In genomic region chr11:3642071-3642951, GRCh38 we compare ENCODE assay signal across 8 cellular contexts. TPM values are rescaled to one million over a fixed set of nuclear protein-coding genes. Genes with fewer than 3 reads are reported as not detected.
DNase-seq lines count a peak whose midpoint lies in the region; ATAC-seq and TF ChIP-seq lines count a peak whose summit lies in the region.

No MANE protein-coding gene starts in this region.

- H3K4me3 Mint-ChIP-seq in Caco-2 (ENCODE audit: unreplicated experiment), result peak overlapping the region; percentile 82
- H3K4me3 Mint-ChIP-seq in T-cell, result peak overlapping the region; percentile 77 to 82 (median 80)
- H3K4me3 Mint-ChIP-seq in activated naive CD8-positive, alpha-beta T cell treated with anti-CD3 and anti-CD28 coated beads, Interleukin-2, amount 50 U/mL, for 24 hours, result peak overlapping the region; percentile 70
- peak overlapping the region; percentile 76 for H3K4me3 Mint-ChIP-seq in progenitor cell of endocrine pancreas (ENCODE audit: low read depth)

- peak in 2 of 4 donors; percentile 35 to 60 for TF ChIP-seq POLR2A in upper lobe of left lung (IDR thresholded peaks at IDR 0.05)

- H3K27me3 Mint-ChIP-seq in Caco-2 (ENCODE audit: insufficient read depth, unreplicated experiment), result no peaks in the 10 kb centered on the region
- H3K27me3 Mint-ChIP-seq in T-cell, result peaks cover 25 to 28% of the 10 kb centered on the region in 2 donors
- peaks cover 31% of the 10 kb centered on the region for H3K27me3 Mint-ChIP-seq in activated naive CD8-positive, alpha-beta T cell treated with anti-CD3 and anti-CD28 coated beads, Interleukin-2, amount 50 U/mL, for 24 hours
- peaks cover 11% of the 10 kb centered on the region for H3K27me3 Mint-ChIP-seq in progenitor cell of endocrine pancreas

- H3K27ac ChIP-seq in upper lobe of left lung, result peak overlapping the region in 3 of 4 donors; percentile 59 to 80 (median 65)

- CTCF ChIA-PET in Caco-2 (lab: Charles Lee) (interaction anchor here (1.2 kb wide), 1 partner anchor 166 kb away, joined by 3 read pairs; no protein-coding TSS in a partner anchor), T-cell (lab: Charles Lee) (no interaction called here)

- POLR2A ChIA-PET in Caco-2 (lab: Charles Lee) (no interaction called here), T-cell (lab: Charles Lee) (no interaction called here)

- peak; percentile 83 to 99 (median 92) for ATAC-seq in T-cell (replicated peaks in 1 of 4)
- peak; percentile 91 for ATAC-seq in activated naive CD8-positive, alpha-beta T cell treated with anti-CD3 and anti-CD28 coated beads, Interleukin-2, amount 50 U/mL, for 24 hours
- peak; percentile 95 to 96 for ATAC-seq in left cardiac atrium
- peak; percentile 87 to 96 for ATAC-seq in upper lobe of left lung (ENCODE audit: low FRiP score in 2 of 2)
- no peak for ATAC-seq in HG02970 (IDR thresholded peaks at IDR 0.05; ENCODE audit: low FRiP score, unreplicated experiment)

- 2% methylated on average over 43 of the region's 55 CpGs; no CpG with 5 or more reads in 1 of the 2 donors for WGBS in upper lobe of left lung, 2 donors

- no peak for TF ChIP-seq EP300 in upper lobe of left lung (IDR thresholded peaks at IDR 0.05)

- H3K9me3 Mint-ChIP-seq in Caco-2 (ENCODE audit: unreplicated experiment), result no peaks in the 10 kb centered on the region
- H3K9me3 Mint-ChIP-seq in T-cell, result no peaks in the 10 kb centered on the region
- H3K9me3 Mint-ChIP-seq in activated naive CD8-positive, alpha-beta T cell treated with anti-CD3 and anti-CD28 coated beads, Interleukin-2, amount 50 U/mL, for 24 hours, result no peaks in the 10 kb centered on the region
- no peaks in the 10 kb centered on the region for H3K9me3 Mint-ChIP-seq in progenitor cell of endocrine pancreas (ENCODE audit: low read depth)

- H3K27me3 ChIP-seq in Caco-2 (replicated peaks; ENCODE audit: control insufficient read depth, insufficient read depth, low read length), result no peaks in the 10 kb centered on the region
- H3K27me3 ChIP-seq in upper lobe of left lung, result no peaks in the 10 kb centered on the region

- no peaks in the 10 kb centered on the region for H3K4me1 Mint-ChIP-seq in Caco-2 (ENCODE audit: low read depth, unreplicated experiment)
- H3K4me1 Mint-ChIP-seq in T-cell, result peaks cover 9 to 12% (median 10%) of the 10 kb centered on the region in 3 donors
- peaks cover 7% of the 10 kb centered on the region for H3K4me1 Mint-ChIP-seq in activated naive CD8-positive, alpha-beta T cell treated with anti-CD3 and anti-CD28 coated beads, Interleukin-2, amount 50 U/mL, for 24 hours
- peaks cover 3% of the 10 kb centered on the region for H3K4me1 Mint-ChIP-seq in progenitor cell of endocrine pancreas (ENCODE audit: low read depth)

- TF ChIP-seq CTCF in Caco-2 (IDR thresholded peaks at IDR 0.05; ENCODE audit: insufficient read depth in 1 of 2, low read depth in 1 of 2, low read length in 1 of 2, severe bottlenecking in 1 of 2, unreplicated experiment in 1 of 2) (no peak), progenitor cell of endocrine pancreas (IDR thresholded peaks at IDR 0.05; ENCODE audit: unreplicated experiment) (no peak), upper lobe of left lung (IDR thresholded peaks at IDR 0.05) (no peak)

- H3K36me3 Mint-ChIP-seq in Caco-2 (ENCODE audit: insufficient read depth, unreplicated experiment) (peaks cover 6% of the 10 kb centered on the region), T-cell (no peaks in the 10 kb centered on the region), progenitor cell of endocrine pancreas (ENCODE audit: insufficient read depth) (no peaks in the 10 kb centered on the region)
- no peaks in the 10 kb centered on the region for H3K36me3 Mint-ChIP-seq in activated naive CD8-positive, alpha-beta T cell treated with anti-CD3 and anti-CD28 coated beads, Interleukin-2, amount 50 U/mL, for 24 hours (ENCODE audit: low read depth)

- H3K36me3 ChIP-seq in Caco-2 (ENCODE audit: control insufficient read depth, insufficient read depth, low read length) (no peaks in the 10 kb centered on the region), upper lobe of left lung (no peaks in the 10 kb centered on the region)

- H3K4me3 ChIP-seq in Caco-2 (ENCODE audit: low read depth, low read length) (peak overlapping the region; percentile 50), upper lobe of left lung (peak overlapping the region; percentile 23 to 67 (median 58))

- H3K4me1 ChIP-seq in Caco-2 (peaks cover 8% of the 10 kb centered on the region), upper lobe of left lung (peaks cover 12 to 21% (median 18%) of the 10 kb centered on the region in 4 donors)

- H3K9me3 ChIP-seq in Caco-2, result no peaks in the 10 kb centered on the region
- no peaks in the 10 kb centered on the region for H3K9me3 ChIP-seq in upper lobe of left lung

- BruUV-seq in Caco-2 (replicated peaks; lab: Mats Ljungman, UMichigan), result TSS peak; percentile 35

- DNase-seq in Caco-2, result peak; percentile 91 to 92
- DNase-seq in HuH-7.5 (ENCODE audit: low spot score), result peak; percentile 58
- peak; percentile 25 to 87 (median 72) for DNase-seq in T-cell
- peak; percentile 77 for DNase-seq in activated naive CD8-positive, alpha-beta T cell treated with anti-CD3 and anti-CD28 coated beads, Interleukin-2, amount 50 U/mL, for 24 hours
- DNase-seq in left cardiac atrium, result peak; percentile 85
- DNase-seq in progenitor cell of endocrine pancreas (ENCODE audit: low spot score, unreplicated experiment), result peak; percentile 87
- peak; percentile 86 to 95 for DNase-seq in upper lobe of left lung

- no peak overlapping the region for H3K27ac Mint-ChIP-seq in Caco-2 (ENCODE audit: unreplicated experiment)
- H3K27ac Mint-ChIP-seq in T-cell, result peak overlapping the region in 1 of 2 donors; percentile 28
- no peak overlapping the region for H3K27ac Mint-ChIP-seq in activated naive CD8-positive, alpha-beta T cell treated with anti-CD3 and anti-CD28 coated beads, Interleukin-2, amount 50 U/mL, for 24 hours
- peak overlapping the region; percentile 97 for H3K27ac Mint-ChIP-seq in progenitor cell of endocrine pancreas

- intact Hi-C loops in Caco-2 (cut with micrococcal nuclease; ENCODE audit: unreplicated experiment) (no loop called here), left cardiac atrium (cut with DNase I) (no loop called here)

RNA-seq across cellular contexts. Expression of gene ART5, which starts 0.5 kb away (rescaled TPM):
- 0.97 and 1.1 TPM in 2 replicates for total RNA-seq in Caco-2 (2022)
- not detected for total RNA-seq in T-cell
- total RNA-seq in left cardiac atrium, result 1 to 10 TPM in 1 of 2 donors, under 1 TPM in 1; 0.21 to 1.4 TPM
- total RNA-seq in progenitor cell of endocrine pancreas, result 1.8 and 3.8 TPM in 2 replicates
- total RNA-seq in upper lobe of left lung, result 1 to 10 TPM in 2 of 6 donors, under 1 TPM in 2, not detected in 2; 0.49 to 3.6 (median 1.3) TPM

RNA-seq across cellular contexts. Expression of gene ART1, which starts 2.6 kb away (rescaled TPM):
- total RNA-seq in Caco-2 (2022), result not detected in 2 replicates
- total RNA-seq in T-cell, result not detected
- not detected for total RNA-seq in left cardiac atrium
- total RNA-seq in progenitor cell of endocrine pancreas, result not detected in 2 replicates
- 1 to 10 TPM in 2 of 6 donors, under 1 TPM in 2, not detected in 2; 0.61 to 1.9 (median 1.2) TPM for total RNA-seq in upper lobe of left lung

RNA-seq across cellular contexts. Expression of gene CHRNA10, which starts 28.9 kb away (rescaled TPM):
- total RNA-seq in Caco-2 (2022), result 3.6 and 3.9 TPM in 2 replicates
- 1 to 10 TPM; 1.2 to 4.0 (median 2.4) TPM for total RNA-seq in T-cell
- total RNA-seq in left cardiac atrium, result under 1 TPM; 0.27 to 0.58 TPM
- total RNA-seq in progenitor cell of endocrine pancreas, result 2.8 and 3.3 TPM in 2 replicates
- 1 to 10 TPM in 4 of 6 donors, under 1 TPM in 1, not detected in 1; 0.89 to 6.3 (median 2.3) TPM for total RNA-seq in upper lobe of left lung
